Comparison of ENCODE assay signal across 11 cellular contexts in genomic region chrX:100687546-100687945, GRCh38. TPM values are rescaled to one million over a fixed set of nuclear protein-coding genes. Genes with fewer than 3 reads are reported as not detected.
A peak's percentile ranks its signal among the peaks of the same experiment; 100 is the strongest.
DNase-seq lines count a peak whose midpoint lies in the region; ATAC-seq and TF ChIP-seq lines count a peak whose summit lies in the region.
"Had no signal": no experiment of that assay in that cellular context is flagged by ENCODE, and none has a peak within 500 bp of the region (broad histone marks: within the 10 kb centered on the region; RNA-seq: fewer than 3 reads in every experiment).

No MANE protein-coding gene starts in this region.

- H3K9me3 Mint-ChIP-seq in Calu3 (ENCODE audit: low read depth, unreplicated experiment), result no peaks in the 10 kb centered on the region

- peak; percentile 76 for ATAC-seq in HG02759 (IDR thresholded peaks at IDR 0.05; ENCODE audit: unreplicated experiment)

- H3K27ac Mint-ChIP-seq in Calu3 (ENCODE audit: unreplicated experiment), result no peak overlapping the region

- no peak overlapping the region for H3K4me3 Mint-ChIP-seq in Calu3 (ENCODE audit: low read depth, unreplicated experiment)

- BruUV-seq in Calu3 (replicated peaks; lab: Mats Ljungman, UMichigan), result no TSS peak

- intact Hi-C loops in Calu3 (cut with micrococcal nuclease; ENCODE audit: unreplicated experiment) (loop anchor here (10.0 kb wide), 1 partner anchor 173 kb away; no protein-coding TSS in a partner anchor), esophagus squamous epithelium (cut with DNase I) (loop anchor here (5.0 kb wide), 1 partner anchor 80 kb away; no protein-coding TSS in a partner anchor), thyroid gland (cut with DNase I) (loop anchor here (5.0 kb wide), 1 partner anchor 80 kb away; no protein-coding TSS in a partner anchor), head of caudate nucleus (cut with DNase I) (loop anchor here (10.0 kb wide), 1 partner anchor 77 kb away; no protein-coding TSS in a partner anchor)

- H3K4me1 ChIP-seq in esophagus squamous epithelium (peaks cover 0 to 8% (median 0%) of the 10 kb centered on the region in 3 donors), thyroid gland (no peaks in the 10 kb centered on the region)

- H3K27me3 Mint-ChIP-seq in Calu3 (ENCODE audit: unreplicated experiment), result no peaks in the 10 kb centered on the region

- H3K36me3 ChIP-seq in esophagus squamous epithelium (peaks cover 0 to 24% (median 0%) of the 10 kb centered on the region in 3 donors), thyroid gland (no peaks in the 10 kb centered on the region)

- 47% methylated on average over 2 of the region's 2 CpGs for WGBS in esophagus squamous epithelium, 2 donors
- 77 to 90% methylated on average over 2 of the region's 2 CpGs for WGBS in thyroid gland, 2 donors

- H3K27ac ChIP-seq in esophagus squamous epithelium (no peak overlapping the region), thyroid gland (no peak overlapping the region)

- peaks cover 11% of the 10 kb centered on the region for H3K36me3 Mint-ChIP-seq in Calu3 (ENCODE audit: insufficient read depth, unreplicated experiment)

- CTCF ChIA-PET in Calu3 (lab: Charles Lee), result interaction anchor here (3.2 kb wide), 1 partner anchor 81 kb away, joined by 16 read pairs; no protein-coding TSS in a partner anchor

- H3K4me3 ChIP-seq in esophagus squamous epithelium (no peak overlapping the region), thyroid gland (replicated peaks in 1 of 3) (peak overlapping the region in 1 of 3 donors; percentile 6)

- peak; percentile 7 for DNase-seq in stimulated activated CD4-positive, alpha-beta T cell treated with anti-CD3 and anti-CD28 coated beads, Interleukin-15, amount 100 ng/mL, for 24 hours
- no peak for DNase-seq in stimulated activated CD4-positive, alpha-beta T cell treated with anti-CD3 and anti-CD28 coated beads, Interleukin-2, amount 100 ng/mL, for 24 hours
- DNase-seq in Kasumi-1 (lab: John Stamatoyannopoulos, UW) (peak; percentile 15 to 18), Calu3 (no peak), esophagus squamous epithelium (lab: John Stamatoyannopoulos, UW) (no peak), thyroid gland (no peak), head of caudate nucleus (no peak)
- DNase-seq: NCI-H187, posterior cingulate gyrus, SHP77 had no signal

- H3K4me1 Mint-ChIP-seq in Calu3 (ENCODE audit: low read depth, unreplicated experiment), result no peaks in the 10 kb centered on the region

- H3K9me3 ChIP-seq in esophagus squamous epithelium (no peaks in the 10 kb centered on the region), thyroid gland (no peaks in the 10 kb centered on the region)

- H3K27me3 ChIP-seq in esophagus squamous epithelium (no peaks in the 10 kb centered on the region), thyroid gland (no peaks in the 10 kb centered on the region)

- TF ChIP-seq POLR2A in esophagus squamous epithelium (IDR thresholded peaks at IDR 0.05) (no peak), thyroid gland (IDR thresholded peaks at IDR 0.05) (no peak)

- TF ChIP-seq CTCF in Calu3 (IDR thresholded peaks at IDR 0.05; ENCODE audit: unreplicated experiment), result no peak
- TF ChIP-seq CTCF in esophagus squamous epithelium (IDR thresholded peaks at IDR 0.05), result no peak
- TF ChIP-seq CTCF in thyroid gland (IDR thresholded peaks at IDR 0.05), result no peak

RNA-seq across cellular contexts. Expression of gene SRPX2, which starts 43.5 kb away (rescaled TPM):
- total RNA-seq in Calu3 (2022) (31.5 and 45.4 TPM in 2 replicates), esophagus squamous epithelium (10 to 100 TPM; 22.6 to 38.4 (median 25.6) TPM), thyroid gland (10 to 100 TPM in 3 of 4 donors, 1 to 10 TPM in 1; 6.1 to 24.1 (median 12.5) TPM)

RNA-seq across cellular contexts. Expression of gene SYTL4, which starts 44.4 kb away (rescaled TPM):
- total RNA-seq in Calu3 (2022) (16.0 and 17.3 TPM in 2 replicates), esophagus squamous epithelium (10 to 100 TPM in 1 of 4 donors, 1 to 10 TPM in 3; 5.4 to 14.9 (median 6.9) TPM), thyroid gland (10 to 100 TPM; 13.1 to 28.2 (median 23.2) TPM)

RNA-seq across cellular contexts. Expression of gene TSPAN6, which starts 50.9 kb away (rescaled TPM):
- total RNA-seq in Calu3 (2022) (69.1 and 70.6 TPM in 2 replicates), esophagus squamous epithelium (10 to 100 TPM; 27.1 to 72.1 (median 37.7) TPM), thyroid gland (10 to 100 TPM; 33.5 to 45.9 (median 35.2) TPM)

Comparison
In these comparisons a context has a peak if more than half of its experiments do, and no peak if none do; other contexts are left out.
1. DNase-seq: peak in stimulated activated CD4-positive, alpha-beta T cell treated with anti-CD3 and anti-CD28 coated beads, Interleukin-15, amount 100 ng/mL, for 24 hours (single experiment) and Kasumi-1 (2 of 2); none in stimulated activated CD4-positive, alpha-beta T cell treated with anti-CD3 and anti-CD28 coated beads, Interleukin-2, amount 100 ng/mL, for 24 hours (0 of 2), Calu3 (single experiment), esophagus squamous epithelium (single experiment), thyroid gland (0 of 2) and head of caudate nucleus (0 of 42).